1 cellular context compared by ENCODE assay signal in the genomic region with DNA sequence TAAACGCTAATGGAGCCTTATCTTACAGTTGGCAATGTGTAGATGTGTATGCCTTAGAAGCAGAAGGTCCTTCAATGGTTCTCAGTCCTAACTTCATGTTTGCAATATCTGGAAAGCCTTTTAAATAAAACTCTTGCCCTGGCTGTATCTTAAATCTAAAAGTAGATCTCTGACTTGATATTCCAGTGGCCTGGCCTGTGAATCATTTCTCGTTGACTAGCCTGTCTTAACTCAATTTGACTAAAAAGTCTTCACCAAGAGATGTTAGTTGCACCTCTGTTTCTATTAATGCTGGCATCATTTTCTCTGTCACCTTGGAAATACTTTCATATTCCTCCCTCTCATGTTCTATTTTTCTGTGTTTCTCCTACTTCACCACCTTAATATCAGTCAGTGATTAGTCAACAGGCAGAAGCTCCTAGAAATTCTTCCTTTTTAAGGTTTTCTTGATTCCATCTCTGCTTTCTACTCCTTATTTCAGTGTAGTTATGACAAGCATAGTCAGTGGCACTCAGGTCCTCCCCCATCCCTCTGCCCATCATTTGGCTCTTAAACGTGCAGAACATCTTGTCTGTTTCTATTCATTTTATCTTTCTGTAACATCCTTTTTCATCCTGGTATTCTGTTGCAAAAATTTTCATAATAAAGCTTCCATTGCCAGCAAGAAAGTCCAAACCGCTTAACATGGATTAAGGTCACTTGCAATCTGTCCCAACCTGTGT.
A peak's percentile ranks its signal among the peaks of the same experiment; 100 is the strongest.
TF ChIP-seq lines count a peak whose summit lies in the region.

No MANE protein-coding gene starts in this region.

TF ChIP-seq in SK-N-SH, 30 proteins besides CTCF, POLR2A, EP300 and RAD21 (continued from another document):
- TF ChIP-seq REST (IDR thresholded peaks at IDR 0.05; ENCODE audit: low read depth, low read length): no peak
- TF ChIP-seq, protein P1, sequence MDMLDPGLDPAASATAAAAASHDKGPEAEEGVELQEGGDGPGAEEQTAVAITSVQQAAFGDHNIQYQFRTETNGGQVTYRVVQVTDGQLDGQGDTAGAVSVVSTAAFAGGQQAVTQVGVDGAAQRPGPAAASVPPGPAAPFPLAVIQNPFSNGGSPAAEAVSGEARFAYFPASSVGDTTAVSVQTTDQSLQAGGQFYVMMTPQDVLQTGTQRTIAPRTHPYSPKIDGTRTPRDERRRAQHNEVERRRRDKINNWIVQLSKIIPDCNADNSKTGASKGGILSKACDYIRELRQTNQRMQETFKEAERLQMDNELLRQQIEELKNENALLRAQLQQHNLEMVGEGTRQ (IDR thresholded peaks at IDR 0.05; ENCODE audit: borderline replicate concordance, low read depth, low read length): no peak
- TF ChIP-seq MXI1 (IDR thresholded peaks at IDR 0.05; ENCODE audit: low read depth, low read length): no peak
- TF ChIP-seq FOXJ3 (CRISPR knock-in tag; IDR thresholded peaks at IDR 0.05): no peak
- TF ChIP-seq TCF12 (IDR thresholded peaks at IDR 0.05): peak; percentile 75
- TF ChIP-seq, protein P2, sequence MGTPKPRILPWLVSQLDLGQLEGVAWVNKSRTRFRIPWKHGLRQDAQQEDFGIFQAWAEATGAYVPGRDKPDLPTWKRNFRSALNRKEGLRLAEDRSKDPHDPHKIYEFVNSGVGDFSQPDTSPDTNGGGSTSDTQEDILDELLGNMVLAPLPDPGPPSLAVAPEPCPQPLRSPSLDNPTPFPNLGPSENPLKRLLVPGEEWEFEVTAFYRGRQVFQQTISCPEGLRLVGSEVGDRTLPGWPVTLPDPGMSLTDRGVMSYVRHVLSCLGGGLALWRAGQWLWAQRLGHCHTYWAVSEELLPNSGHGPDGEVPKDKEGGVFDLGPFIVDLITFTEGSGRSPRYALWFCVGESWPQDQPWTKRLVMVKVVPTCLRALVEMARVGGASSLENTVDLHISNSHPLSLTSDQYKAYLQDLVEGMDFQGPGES (IDR thresholded peaks at IDR 0.05; ENCODE audit: low read depth, low read length): no peak
- TF ChIP-seq MEF2A (IDR thresholded peaks at IDR 0.05; ENCODE audit: borderline replicate concordance, low read depth): no peak
- 0 out of 2 replicates have a peak, but pooled peaks have one; percentile 23 for TF ChIP-seq JUND (IDR thresholded peaks at IDR 0.05)
- TF ChIP-seq ELF1 (IDR thresholded peaks at IDR 0.05): no peak
- no peak for TF ChIP-seq RCOR1 (IDR thresholded peaks at IDR 0.05; ENCODE audit: low read length)
- TF ChIP-seq, protein P3, sequence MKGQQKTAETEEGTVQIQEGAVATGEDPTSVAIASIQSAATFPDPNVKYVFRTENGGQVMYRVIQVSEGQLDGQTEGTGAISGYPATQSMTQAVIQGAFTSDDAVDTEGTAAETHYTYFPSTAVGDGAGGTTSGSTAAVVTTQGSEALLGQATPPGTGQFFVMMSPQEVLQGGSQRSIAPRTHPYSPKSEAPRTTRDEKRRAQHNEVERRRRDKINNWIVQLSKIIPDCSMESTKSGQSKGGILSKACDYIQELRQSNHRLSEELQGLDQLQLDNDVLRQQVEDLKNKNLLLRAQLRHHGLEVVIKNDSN (IDR thresholded peaks at IDR 0.05; ENCODE audit: borderline replicate concordance, low read depth): no peak
- TF ChIP-seq, protein P4, sequence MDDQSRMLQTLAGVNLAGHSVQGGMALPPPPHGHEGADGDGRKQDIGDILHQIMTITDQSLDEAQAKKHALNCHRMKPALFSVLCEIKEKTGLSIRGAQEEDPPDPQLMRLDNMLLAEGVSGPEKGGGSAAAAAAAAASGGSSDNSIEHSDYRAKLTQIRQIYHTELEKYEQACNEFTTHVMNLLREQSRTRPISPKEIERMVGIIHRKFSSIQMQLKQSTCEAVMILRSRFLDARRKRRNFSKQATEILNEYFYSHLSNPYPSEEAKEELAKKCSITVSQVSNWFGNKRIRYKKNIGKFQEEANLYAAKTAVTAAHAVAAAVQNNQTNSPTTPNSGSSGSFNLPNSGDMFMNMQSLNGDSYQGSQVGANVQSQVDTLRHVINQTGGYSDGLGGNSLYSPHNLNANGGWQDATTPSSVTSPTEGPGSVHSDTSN (IDR thresholded peaks at IDR 0.05): peak; percentile 52
- no peak for TF ChIP-seq MAX (IDR thresholded peaks at IDR 0.05; ENCODE audit: low read depth)
TF ChIP-seq in SK-N-SH: peak in this region for 3.
